ENCODE assay signal across 8 cellular contexts in genomic region chr4:51895816-51896408, GRCh38. TPM values are rescaled to one million over a fixed set of nuclear protein-coding genes. Genes with fewer than 3 reads are reported as not detected.
DNase-seq lines count a peak whose midpoint lies in the region; ATAC-seq and TF ChIP-seq lines count a peak whose summit lies in the region.

No MANE protein-coding gene starts in this region.

- no peaks in the 10 kb centered on the region for H3K9me3 ChIP-seq in CD4-positive, CD25-positive, alpha-beta regulatory T cell (ENCODE audit: control insufficient read depth in 2 of 2, low read length in 2 of 2)

- peaks cover 21% of the 10 kb centered on the region for H3K36me3 ChIP-seq in CD4-positive, CD25-positive, alpha-beta regulatory T cell (ENCODE audit: control insufficient read depth, insufficient read depth, low read length)

- DNase-seq in CD4-positive, CD25-positive, alpha-beta regulatory T cell: peak; percentile 14 to 73 (median 29)
- DNase-seq in GM19238 (ENCODE audit: insufficient read length, low spot score) (peak; percentile 61), NCI-H526 treated with DMSO at 0.1 percent for 48 hours (lab: John Stamatoyannopoulos, UW) (peak; percentile 49), mesothelial cell of epicardium (ENCODE audit: low spot score in 2 of 2, unreplicated experiment in 2 of 2) (peak in 1 of 2 experiments; percentile 46)
- peak; percentile 27 to 30 for DNase-seq in activated CD4-positive, alpha-beta T cell treated with anti-CD3 and anti-CD28 coated beads, Interleukin-2, amount 50 U/mL, for 4 hours
- DNase-seq in effector memory CD8-positive, alpha-beta T cell: peak; percentile 24 to 42 (median 30)
- peak; percentile 12 to 21 for DNase-seq in stimulated activated CD8-positive, alpha-beta memory T cell treated with anti-CD3 and anti-CD28 coated beads, Interleukin-7, amount 100 ng/mL, for 4 hours (ENCODE audit: low read depth in 2 of 2)

- no peaks in the 10 kb centered on the region for H3K27me3 Mint-ChIP-seq in CD4-positive, CD25-positive, alpha-beta regulatory T cell
- H3K27me3 Mint-ChIP-seq in effector memory CD8-positive, alpha-beta T cell: no peaks in the 10 kb centered on the region
- H3K27me3 Mint-ChIP-seq in mesothelial cell of epicardium (ENCODE audit: low read depth): no peaks in the 10 kb centered on the region

- H3K27ac Mint-ChIP-seq in CD4-positive, CD25-positive, alpha-beta regulatory T cell: peak overlapping the region in 1 of 3 donors; percentile 52
- H3K27ac Mint-ChIP-seq in effector memory CD8-positive, alpha-beta T cell: no peak overlapping the region
- H3K27ac Mint-ChIP-seq in mesothelial cell of epicardium: peak overlapping the region; percentile 75

- no peak overlapping the region for H3K27ac ChIP-seq in CD4-positive, CD25-positive, alpha-beta regulatory T cell (ENCODE audit: insufficient read depth, low read length, poor library complexity, severe bottlenecking)

- peak; percentile 68 for TF ChIP-seq CTCF in mesothelial cell of epicardium (IDR thresholded peaks at IDR 0.05; ENCODE audit: unreplicated experiment)

- peaks cover 44% of the 10 kb centered on the region for H3K36me3 Mint-ChIP-seq in CD4-positive, CD25-positive, alpha-beta regulatory T cell
- H3K36me3 Mint-ChIP-seq in effector memory CD8-positive, alpha-beta T cell (ENCODE audit: insufficient read depth): peaks cover 18% of the 10 kb centered on the region
- H3K36me3 Mint-ChIP-seq in mesothelial cell of epicardium: peaks cover 15% of the 10 kb centered on the region

- no peaks in the 10 kb centered on the region for H3K27me3 ChIP-seq in CD4-positive, CD25-positive, alpha-beta regulatory T cell (ENCODE audit: control insufficient read depth, insufficient read depth, low read length)

- H3K9me3 Mint-ChIP-seq in CD4-positive, CD25-positive, alpha-beta regulatory T cell: no peaks in the 10 kb centered on the region
- no peaks in the 10 kb centered on the region for H3K9me3 Mint-ChIP-seq in effector memory CD8-positive, alpha-beta T cell
- no peaks in the 10 kb centered on the region for H3K9me3 Mint-ChIP-seq in mesothelial cell of epicardium

- H3K4me1 ChIP-seq in CD4-positive, CD25-positive, alpha-beta regulatory T cell (ENCODE audit: control insufficient read depth, insufficient read depth, low read length, poor library complexity, severe bottlenecking): no peaks in the 10 kb centered on the region

- H3K4me3 Mint-ChIP-seq in CD4-positive, CD25-positive, alpha-beta regulatory T cell: no peak overlapping the region
- H3K4me3 Mint-ChIP-seq in effector memory CD8-positive, alpha-beta T cell: no peak overlapping the region
- no peak overlapping the region for H3K4me3 Mint-ChIP-seq in mesothelial cell of epicardium

- no peak overlapping the region for H3K4me3 ChIP-seq in CD4-positive, CD25-positive, alpha-beta regulatory T cell (ENCODE audit: low read depth, low read length)

- peak; percentile 84 to 88 for ATAC-seq in CD4-positive, CD25-positive, alpha-beta regulatory T cell (ENCODE audit: low read depth in 2 of 2)
- peak; percentile 98 for ATAC-seq in HG03280 (IDR thresholded peaks at IDR 0.05; ENCODE audit: unreplicated experiment)
- ATAC-seq in effector memory CD8-positive, alpha-beta T cell (replicated peaks): peak; percentile 98

- peaks cover 2 to 16% (median 7%) of the 10 kb centered on the region in 4 donors for H3K4me1 Mint-ChIP-seq in CD4-positive, CD25-positive, alpha-beta regulatory T cell
- H3K4me1 Mint-ChIP-seq in effector memory CD8-positive, alpha-beta T cell (ENCODE audit: low read depth in 2 of 2): peaks cover 5 to 10% of the 10 kb centered on the region in 2 donors
- no peaks in the 10 kb centered on the region for H3K4me1 Mint-ChIP-seq in mesothelial cell of epicardium

RNA-seq across cellular contexts. Expression of gene DCUN1D4, which starts 53.0 kb away (rescaled TPM):
- 28.1 TPM for total RNA-seq in CD4-positive, CD25-positive, alpha-beta regulatory T cell
- 10 to 100 TPM in 3 of 4 donors, 1 to 10 TPM in 1; 9.7 to 18.5 (median 17.1) TPM for polyA plus RNA-seq in CD4-positive, CD25-positive, alpha-beta regulatory T cell
- 44.8 to 50.8 TPM (median 49.3 TPM) in 3 replicates for total RNA-seq in mesothelial cell of epicardium
